8 cellular contexts compared by ENCODE assay signal in genomic region chr1:211578640-211579433, GRCh38. TPM values are rescaled to one million over a fixed set of nuclear protein-coding genes. Genes with fewer than 3 reads are reported as not detected.
A peak's percentile ranks its signal among the peaks of the same experiment; 100 is the strongest.
DNase-seq lines count a peak whose midpoint lies in the region; ATAC-seq lines count a peak whose summit lies in the region.

A gene with protein sequence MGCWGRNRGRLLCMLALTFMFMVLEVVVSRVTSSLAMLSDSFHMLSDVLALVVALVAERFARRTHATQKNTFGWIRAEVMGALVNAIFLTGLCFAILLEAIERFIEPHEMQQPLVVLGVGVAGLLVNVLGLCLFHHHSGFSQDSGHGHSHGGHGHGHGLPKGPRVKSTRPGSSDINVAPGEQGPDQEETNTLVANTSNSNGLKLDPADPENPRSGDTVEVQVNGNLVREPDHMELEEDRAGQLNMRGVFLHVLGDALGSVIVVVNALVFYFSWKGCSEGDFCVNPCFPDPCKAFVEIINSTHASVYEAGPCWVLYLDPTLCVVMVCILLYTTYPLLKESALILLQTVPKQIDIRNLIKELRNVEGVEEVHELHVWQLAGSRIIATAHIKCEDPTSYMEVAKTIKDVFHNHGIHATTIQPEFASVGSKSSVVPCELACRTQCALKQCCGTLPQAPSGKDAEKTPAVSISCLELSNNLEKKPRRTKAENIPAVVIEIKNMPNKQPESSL (minus strand): TSS chr1:211579161. CDS start chr1:211578612, 549 bp downstream.

- no peaks in the 10 kb centered on the region for H3K9me3 ChIP-seq in endocrine pancreas (ENCODE audit: control insufficient read depth, low read length)

- ATAC-seq in GM21360 (IDR thresholded peaks at IDR 0.05; ENCODE audit: unreplicated experiment): peak; percentile 79

- H3K9ac ChIP-seq in endocrine pancreas (ENCODE audit: control insufficient read depth, insufficient read depth, low read length): peak within 1 kb of the TSS; percentile 83

- H3K36me3 ChIP-seq in endocrine pancreas (ENCODE audit: control insufficient read depth, insufficient read depth, low read length): no peaks in the 10 kb centered on the region

- H3K4me3 ChIP-seq in endocrine pancreas (ENCODE audit: control insufficient read depth, insufficient read depth, low read length): peak within 1 kb of the TSS; percentile 48

- no peaks in the 10 kb centered on the region for H3K27me3 ChIP-seq in endocrine pancreas (ENCODE audit: control insufficient read depth, insufficient read depth, low read length)

- peaks cover 23% of the 10 kb centered on the region for H3K4me1 ChIP-seq in endocrine pancreas (ENCODE audit: control insufficient read depth, insufficient read depth, low read length)

- DNase-seq in COLO668 (lab: John Stamatoyannopoulos, UW; ENCODE audit: unreplicated experiment) (peak; percentile 99), HT1080 (ENCODE audit: low read depth) (peak; percentile 97), NOMO-1 treated with DMSO at 0.1 percent for 48 hours (lab: John Stamatoyannopoulos, UW; ENCODE audit: unreplicated experiment) (peak; percentile 96), mesenteric fat pad (ENCODE audit: low spot score) (peak; percentile 100)
- DNase-seq in activated CD8-positive, alpha-beta memory T cell treated with anti-CD3 and anti-CD28 coated beads for 48 hours (ENCODE audit: low read depth in 2 of 3, low spot score in 2 of 3): peak; percentile 98 to 100 (median 99)
- DNase-seq in stimulated activated CD8-positive, alpha-beta memory T cell treated with anti-CD3 and anti-CD28 coated beads, Interleukin-15, amount 100 ng/mL, for 24 hours (ENCODE audit: low read depth): peak; percentile 98

RNA-seq across cellular contexts. Expression of the gene that starts here (rescaled TPM):
- total RNA-seq in HT1080 (2014; rRNA removed; shearing (Covaris generic)): 15.1 and 23.5 TPM in 2 replicates
- 6.6 and 7.5 TPM in 2 replicates for polyA plus RNA-seq in HT1080 (2015; cell fraction: cytosol; rRNA removed)
- 12.6 and 14.3 TPM in 2 replicates for polyA plus RNA-seq in HT1080 (2015; cell fraction: nucleus; rRNA removed)
- total RNA-seq in mesenteric fat pad: 33.6 TPM

Comparison
In these comparisons a context has a peak if more than half of its experiments do, and no peak if none do; other contexts are left out.
1. Peak in every context shown above with its lines: DNase-seq, ATAC-seq and H3K4me3 ChIP-seq.